Comparison of ENCODE assay signal across 1 cellular context in the genomic region with DNA sequence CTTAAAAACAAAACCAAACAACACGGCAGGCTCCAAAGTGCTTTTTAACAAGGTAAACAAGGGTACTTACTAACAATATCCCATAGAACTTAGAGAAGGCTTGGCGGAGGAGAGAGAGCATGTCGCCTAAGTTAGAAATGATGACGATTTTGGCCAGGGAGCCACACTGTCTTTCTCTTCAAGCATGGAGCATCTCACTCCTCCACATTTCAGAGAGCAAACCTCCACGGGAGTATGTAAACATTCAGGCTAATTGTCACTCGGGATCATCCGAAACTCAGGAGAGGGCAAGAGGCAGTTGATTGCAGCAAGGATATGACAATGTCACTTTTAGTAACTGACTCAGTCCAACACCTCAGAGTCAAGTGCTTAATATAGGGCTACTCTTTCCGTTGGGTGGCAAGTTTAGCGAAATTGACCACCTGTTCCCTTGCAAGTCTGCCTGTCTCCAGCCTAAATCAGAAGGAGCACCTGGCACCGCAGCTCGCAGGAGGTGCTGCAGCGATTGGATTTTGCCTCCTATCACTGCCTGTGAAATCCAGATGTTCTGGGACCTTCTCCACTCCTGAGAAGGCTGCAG.
TF ChIP-seq lines count a peak whose summit lies in the region.

No MANE protein-coding gene starts in this region.

TF ChIP-seq in HCT116, 20 proteins besides CTCF, POLR2A, EP300 and RAD21 (continued from another document):
- TF ChIP-seq, protein P1, sequence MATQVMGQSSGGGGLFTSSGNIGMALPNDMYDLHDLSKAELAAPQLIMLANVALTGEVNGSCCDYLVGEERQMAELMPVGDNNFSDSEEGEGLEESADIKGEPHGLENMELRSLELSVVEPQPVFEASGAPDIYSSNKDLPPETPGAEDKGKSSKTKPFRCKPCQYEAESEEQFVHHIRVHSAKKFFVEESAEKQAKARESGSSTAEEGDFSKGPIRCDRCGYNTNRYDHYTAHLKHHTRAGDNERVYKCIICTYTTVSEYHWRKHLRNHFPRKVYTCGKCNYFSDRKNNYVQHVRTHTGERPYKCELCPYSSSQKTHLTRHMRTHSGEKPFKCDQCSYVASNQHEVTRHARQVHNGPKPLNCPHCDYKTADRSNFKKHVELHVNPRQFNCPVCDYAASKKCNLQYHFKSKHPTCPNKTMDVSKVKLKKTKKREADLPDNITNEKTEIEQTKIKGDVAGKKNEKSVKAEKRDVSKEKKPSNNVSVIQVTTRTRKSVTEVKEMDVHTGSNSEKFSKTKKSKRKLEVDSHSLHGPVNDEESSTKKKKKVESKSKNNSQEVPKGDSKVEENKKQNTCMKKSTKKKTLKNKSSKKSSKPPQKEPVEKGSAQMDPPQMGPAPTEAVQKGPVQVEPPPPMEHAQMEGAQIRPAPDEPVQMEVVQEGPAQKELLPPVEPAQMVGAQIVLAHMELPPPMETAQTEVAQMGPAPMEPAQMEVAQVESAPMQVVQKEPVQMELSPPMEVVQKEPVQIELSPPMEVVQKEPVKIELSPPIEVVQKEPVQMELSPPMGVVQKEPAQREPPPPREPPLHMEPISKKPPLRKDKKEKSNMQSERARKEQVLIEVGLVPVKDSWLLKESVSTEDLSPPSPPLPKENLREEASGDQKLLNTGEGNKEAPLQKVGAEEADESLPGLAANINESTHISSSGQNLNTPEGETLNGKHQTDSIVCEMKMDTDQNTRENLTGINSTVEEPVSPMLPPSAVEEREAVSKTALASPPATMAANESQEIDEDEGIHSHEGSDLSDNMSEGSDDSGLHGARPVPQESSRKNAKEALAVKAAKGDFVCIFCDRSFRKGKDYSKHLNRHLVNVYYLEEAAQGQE (IDR thresholded peaks at IDR 0.05; ENCODE audit: low read depth): no peak
- TF ChIP-seq EZH2phosphoT487 (IDR thresholded peaks at IDR 0.05; ENCODE audit: borderline replicate concordance) (no peak), JUND (IDR thresholded peaks at IDR 0.05) (no peak), EZH2 (IDR thresholded peaks at IDR 0.05) (no peak)
